In the genomic region with DNA sequence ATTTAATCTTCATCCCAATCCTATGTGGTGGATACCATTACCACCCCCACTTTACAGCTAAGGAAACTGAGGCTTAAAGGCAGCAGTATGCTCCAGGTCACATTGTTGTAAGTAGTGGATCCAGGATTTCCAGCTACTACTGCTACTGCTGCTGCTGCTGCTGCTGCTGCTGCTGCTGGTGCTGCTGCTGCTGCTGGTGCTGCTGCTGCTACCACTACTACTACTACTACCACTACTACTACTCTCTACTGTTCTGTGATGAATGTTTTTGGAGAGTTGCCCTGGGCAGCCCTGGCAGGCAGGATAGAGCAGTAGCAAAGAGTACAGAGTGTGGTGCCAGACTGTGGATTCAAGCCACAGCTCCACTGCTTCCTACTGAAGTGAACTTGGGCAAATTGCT, we compare ENCODE assay signal across 1 cellular context.
TF ChIP-seq lines count a peak whose summit lies in the region.

No MANE protein-coding gene starts in this region.

TF ChIP-seq in HepG2, 621 proteins besides CTCF, POLR2A, EP300 and RAD21 (continued from another document and continues in another):
- TF ChIP-seq MTA1 (CRISPR knock-in tag; IDR thresholded peaks at IDR 0.05; ENCODE audit: borderline replicate concordance) (no peak), DPF2 (CRISPR knock-in tag; IDR thresholded peaks at IDR 0.05; ENCODE audit: borderline replicate concordance, low read depth) (no peak), PCBP2 (optimal IDR thresholded peaks at IDR 0.05; ENCODE audit: low read depth, low read length, poor library complexity, severe bottlenecking) (no peak), ZNF10 (CRISPR knock-in tag; IDR thresholded peaks at IDR 0.05; ENCODE audit: borderline replicate concordance, low read depth) (0 out of 2 replicates have a peak, but pooled peaks have one; percentile 72), ZNF337 (CRISPR knock-in tag; IDR thresholded peaks at IDR 0.05; ENCODE audit: borderline replicate concordance, low read depth) (0 out of 2 replicates have a peak, but pooled peaks have one; percentile 37), GZF1 (CRISPR knock-in tag; IDR thresholded peaks at IDR 0.05) (no peak), SMARCC2 (IDR thresholded peaks at IDR 0.05) (no peak), KAT7 (CRISPR knock-in tag; IDR thresholded peaks at IDR 0.05; ENCODE audit: borderline replicate concordance) (no peak), DMAP1 (CRISPR knock-in tag; IDR thresholded peaks at IDR 0.05) (no peak), ZNF430 (CRISPR knock-in tag; IDR thresholded peaks at IDR 0.05) (no peak), ATM (IDR thresholded peaks at IDR 0.05; ENCODE audit: borderline replicate concordance) (no peak), ZNF792 (CRISPR knock-in tag; IDR thresholded peaks at IDR 0.05) (no peak), ERF (CRISPR knock-in tag; IDR thresholded peaks at IDR 0.05) (no peak), ZSCAN29 (CRISPR knock-in tag; conservative IDR thresholded peaks at IDR 0.05) (no peak), ETV6 (CRISPR knock-in tag; conservative IDR thresholded peaks at IDR 0.05) (no peak), ZSCAN25 (CRISPR knock-in tag; IDR thresholded peaks at IDR 0.05) (no peak), ZNF629 (CRISPR knock-in tag; conservative IDR thresholded peaks at IDR 0.05) (peak; percentile 70), ZNF274 (CRISPR knock-in tag; IDR thresholded peaks at IDR 0.05) (0 out of 2 replicates have a peak, but pooled peaks have one; percentile 54), ZSCAN9 (CRISPR knock-in tag; IDR thresholded peaks at IDR 0.05; ENCODE audit: borderline replicate concordance) (no peak), HMGA1 (CRISPR knock-in tag; conservative IDR thresholded peaks at IDR 0.05) (no peak), ZBTB38 (CRISPR knock-in tag; IDR thresholded peaks at IDR 0.05) (peak; percentile 53; the same call in 1 of the 2 replicates), ZNF703 (CRISPR knock-in tag; IDR thresholded peaks at IDR 0.05; ENCODE audit: borderline replicate concordance) (no peak), HDAC2 (CRISPR knock-in tag; IDR thresholded peaks at IDR 0.05) (no peak), JDP2 (CRISPR knock-in tag; IDR thresholded peaks at IDR 0.05; ENCODE audit: borderline replicate concordance) (no peak), GFI1 (CRISPR knock-in tag; IDR thresholded peaks at IDR 0.05; ENCODE audit: borderline replicate concordance) (no peak), MTF1 (CRISPR knock-in tag; IDR thresholded peaks at IDR 0.05) (no peak), MEF2D (CRISPR knock-in tag; IDR thresholded peaks at IDR 0.05) (peak; percentile 43; the same call in 1 of the 2 replicates), JARID2 (CRISPR knock-in tag; IDR thresholded peaks at IDR 0.05; ENCODE audit: insufficient replicate concordance) (no peak), BHLHE40 (IDR thresholded peaks at IDR 0.05; ENCODE audit: low read length) (no peak), EHMT2 (IDR thresholded peaks at IDR 0.05; ENCODE audit: borderline replicate concordance, low read depth, low read length) (no peak), ZNF607 (CRISPR knock-in tag; IDR thresholded peaks at IDR 0.05; ENCODE audit: borderline replicate concordance) (0 out of 2 replicates have a peak, but pooled peaks have one; percentile 44), ZNF567 (CRISPR knock-in tag; IDR thresholded peaks at IDR 0.05; ENCODE audit: borderline replicate concordance) (no peak), RELA (CRISPR knock-in tag; IDR thresholded peaks at IDR 0.05) (no peak)
- TF ChIP-seq, protein P1, sequence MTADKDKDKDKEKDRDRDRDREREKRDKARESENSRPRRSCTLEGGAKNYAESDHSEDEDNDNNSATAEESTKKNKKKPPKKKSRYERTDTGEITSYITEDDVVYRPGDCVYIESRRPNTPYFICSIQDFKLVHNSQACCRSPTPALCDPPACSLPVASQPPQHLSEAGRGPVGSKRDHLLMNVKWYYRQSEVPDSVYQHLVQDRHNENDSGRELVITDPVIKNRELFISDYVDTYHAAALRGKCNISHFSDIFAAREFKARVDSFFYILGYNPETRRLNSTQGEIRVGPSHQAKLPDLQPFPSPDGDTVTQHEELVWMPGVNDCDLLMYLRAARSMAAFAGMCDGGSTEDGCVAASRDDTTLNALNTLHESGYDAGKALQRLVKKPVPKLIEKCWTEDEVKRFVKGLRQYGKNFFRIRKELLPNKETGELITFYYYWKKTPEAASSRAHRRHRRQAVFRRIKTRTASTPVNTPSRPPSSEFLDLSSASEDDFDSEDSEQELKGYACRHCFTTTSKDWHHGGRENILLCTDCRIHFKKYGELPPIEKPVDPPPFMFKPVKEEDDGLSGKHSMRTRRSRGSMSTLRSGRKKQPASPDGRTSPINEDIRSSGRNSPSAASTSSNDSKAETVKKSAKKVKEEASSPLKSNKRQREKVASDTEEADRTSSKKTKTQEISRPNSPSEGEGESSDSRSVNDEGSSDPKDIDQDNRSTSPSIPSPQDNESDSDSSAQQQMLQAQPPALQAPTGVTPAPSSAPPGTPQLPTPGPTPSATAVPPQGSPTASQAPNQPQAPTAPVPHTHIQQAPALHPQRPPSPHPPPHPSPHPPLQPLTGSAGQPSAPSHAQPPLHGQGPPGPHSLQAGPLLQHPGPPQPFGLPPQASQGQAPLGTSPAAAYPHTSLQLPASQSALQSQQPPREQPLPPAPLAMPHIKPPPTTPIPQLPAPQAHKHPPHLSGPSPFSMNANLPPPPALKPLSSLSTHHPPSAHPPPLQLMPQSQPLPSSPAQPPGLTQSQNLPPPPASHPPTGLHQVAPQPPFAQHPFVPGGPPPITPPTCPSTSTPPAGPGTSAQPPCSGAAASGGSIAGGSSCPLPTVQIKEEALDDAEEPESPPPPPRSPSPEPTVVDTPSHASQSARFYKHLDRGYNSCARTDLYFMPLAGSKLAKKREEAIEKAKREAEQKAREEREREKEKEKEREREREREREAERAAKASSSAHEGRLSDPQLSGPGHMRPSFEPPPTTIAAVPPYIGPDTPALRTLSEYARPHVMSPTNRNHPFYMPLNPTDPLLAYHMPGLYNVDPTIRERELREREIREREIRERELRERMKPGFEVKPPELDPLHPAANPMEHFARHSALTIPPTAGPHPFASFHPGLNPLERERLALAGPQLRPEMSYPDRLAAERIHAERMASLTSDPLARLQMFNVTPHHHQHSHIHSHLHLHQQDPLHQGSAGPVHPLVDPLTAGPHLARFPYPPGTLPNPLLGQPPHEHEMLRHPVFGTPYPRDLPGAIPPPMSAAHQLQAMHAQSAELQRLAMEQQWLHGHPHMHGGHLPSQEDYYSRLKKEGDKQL (CRISPR knock-in tag; IDR thresholded peaks at IDR 0.05; ENCODE audit: low read depth): no peak
- TF ChIP-seq, protein P2, sequence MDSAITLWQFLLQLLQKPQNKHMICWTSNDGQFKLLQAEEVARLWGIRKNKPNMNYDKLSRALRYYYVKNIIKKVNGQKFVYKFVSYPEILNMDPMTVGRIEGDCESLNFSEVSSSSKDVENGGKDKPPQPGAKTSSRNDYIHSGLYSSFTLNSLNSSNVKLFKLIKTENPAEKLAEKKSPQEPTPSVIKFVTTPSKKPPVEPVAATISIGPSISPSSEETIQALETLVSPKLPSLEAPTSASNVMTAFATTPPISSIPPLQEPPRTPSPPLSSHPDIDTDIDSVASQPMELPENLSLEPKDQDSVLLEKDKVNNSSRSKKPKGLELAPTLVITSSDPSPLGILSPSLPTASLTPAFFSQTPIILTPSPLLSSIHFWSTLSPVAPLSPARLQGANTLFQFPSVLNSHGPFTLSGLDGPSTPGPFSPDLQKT (CRISPR knock-in tag; IDR thresholded peaks at IDR 0.05; ENCODE audit: borderline replicate concordance): no peak
- TF ChIP-seq, protein P3, sequence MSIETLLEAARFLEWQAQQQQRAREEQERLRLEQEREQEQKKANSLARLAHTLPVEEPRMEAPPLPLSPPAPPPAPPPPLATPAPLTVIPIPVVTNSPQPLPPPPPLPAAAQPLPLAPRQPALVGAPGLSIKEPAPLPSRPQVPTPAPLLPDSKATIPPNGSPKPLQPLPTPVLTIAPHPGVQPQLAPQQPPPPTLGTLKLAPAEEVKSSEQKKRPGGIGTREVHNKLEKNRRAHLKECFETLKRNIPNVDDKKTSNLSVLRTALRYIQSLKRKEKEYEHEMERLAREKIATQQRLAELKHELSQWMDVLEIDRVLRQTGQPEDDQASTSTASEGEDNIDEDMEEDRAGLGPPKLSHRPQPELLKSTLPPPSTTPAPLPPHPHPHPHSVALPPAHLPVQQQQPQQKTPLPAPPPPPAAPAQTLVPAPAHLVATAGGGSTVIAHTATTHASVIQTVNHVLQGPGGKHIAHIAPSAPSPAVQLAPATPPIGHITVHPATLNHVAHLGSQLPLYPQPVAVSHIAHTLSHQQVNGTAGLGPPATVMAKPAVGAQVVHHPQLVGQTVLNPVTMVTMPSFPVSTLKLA (IDR thresholded peaks at IDR 0.05): no peak
- TF ChIP-seq, protein P4, sequence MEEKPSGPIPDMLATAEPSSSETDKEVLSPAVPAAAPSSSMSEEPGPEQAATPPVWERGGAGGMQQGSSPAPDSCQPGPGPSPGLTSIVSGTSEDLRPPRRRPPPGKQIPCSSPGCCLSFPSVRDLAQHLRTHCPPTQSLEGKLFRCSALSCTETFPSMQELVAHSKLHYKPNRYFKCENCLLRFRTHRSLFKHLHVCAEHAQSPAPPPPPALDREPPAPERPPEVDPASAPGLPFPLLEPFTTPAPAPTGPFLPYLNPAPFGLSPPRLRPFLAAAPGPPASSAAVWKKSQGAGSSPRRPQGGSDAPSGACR (CRISPR knock-in tag; IDR thresholded peaks at IDR 0.05): no peak
- TF ChIP-seq, protein P5, sequence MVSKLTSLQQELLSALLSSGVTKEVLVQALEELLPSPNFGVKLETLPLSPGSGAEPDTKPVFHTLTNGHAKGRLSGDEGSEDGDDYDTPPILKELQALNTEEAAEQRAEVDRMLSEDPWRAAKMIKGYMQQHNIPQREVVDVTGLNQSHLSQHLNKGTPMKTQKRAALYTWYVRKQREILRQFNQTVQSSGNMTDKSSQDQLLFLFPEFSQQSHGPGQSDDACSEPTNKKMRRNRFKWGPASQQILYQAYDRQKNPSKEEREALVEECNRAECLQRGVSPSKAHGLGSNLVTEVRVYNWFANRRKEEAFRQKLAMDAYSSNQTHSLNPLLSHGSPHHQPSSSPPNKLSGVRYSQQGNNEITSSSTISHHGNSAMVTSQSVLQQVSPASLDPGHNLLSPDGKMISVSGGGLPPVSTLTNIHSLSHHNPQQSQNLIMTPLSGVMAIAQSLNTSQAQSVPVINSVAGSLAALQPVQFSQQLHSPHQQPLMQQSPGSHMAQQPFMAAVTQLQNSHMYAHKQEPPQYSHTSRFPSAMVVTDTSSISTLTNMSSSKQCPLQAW (CRISPR knock-in tag; IDR thresholded peaks at IDR 0.05): 0 out of 2 replicates have a peak, but pooled peaks have one; percentile 21
- TF ChIP-seq, protein P6, sequence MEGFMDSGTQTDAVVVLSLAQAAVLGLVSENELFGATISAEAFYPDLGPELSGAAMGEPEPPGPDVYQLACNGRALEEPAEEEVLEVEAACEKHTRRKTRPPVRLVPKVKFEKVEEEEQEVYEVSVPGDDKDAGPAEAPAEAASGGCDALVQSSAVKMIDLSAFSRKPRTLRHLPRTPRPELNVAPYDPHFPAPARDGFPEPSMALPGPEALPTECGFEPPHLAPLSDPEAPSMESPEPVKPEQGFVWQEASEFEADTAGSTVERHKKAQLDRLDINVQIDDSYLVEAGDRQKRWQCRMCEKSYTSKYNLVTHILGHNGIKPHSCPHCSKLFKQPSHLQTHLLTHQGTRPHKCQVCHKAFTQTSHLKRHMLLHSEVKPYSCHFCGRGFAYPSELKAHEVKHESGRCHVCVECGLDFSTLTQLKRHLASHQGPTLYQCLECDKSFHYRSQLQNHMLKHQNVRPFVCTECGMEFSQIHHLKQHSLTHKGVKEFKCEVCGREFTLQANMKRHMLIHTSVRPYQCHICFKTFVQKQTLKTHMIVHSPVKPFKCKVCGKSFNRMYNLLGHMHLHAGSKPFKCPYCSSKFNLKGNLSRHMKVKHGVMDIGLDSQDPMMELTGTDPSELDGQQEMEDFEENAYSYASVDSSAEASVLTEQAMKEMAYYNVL (CRISPR knock-in tag; IDR thresholded peaks at IDR 0.05; ENCODE audit: borderline replicate concordance): no peak
- TF ChIP-seq, protein P7, sequence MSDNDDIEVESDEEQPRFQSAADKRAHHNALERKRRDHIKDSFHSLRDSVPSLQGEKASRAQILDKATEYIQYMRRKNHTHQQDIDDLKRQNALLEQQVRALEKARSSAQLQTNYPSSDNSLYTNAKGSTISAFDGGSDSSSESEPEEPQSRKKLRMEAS (IDR thresholded peaks at IDR 0.05): no peak
- TF ChIP-seq, protein P8, sequence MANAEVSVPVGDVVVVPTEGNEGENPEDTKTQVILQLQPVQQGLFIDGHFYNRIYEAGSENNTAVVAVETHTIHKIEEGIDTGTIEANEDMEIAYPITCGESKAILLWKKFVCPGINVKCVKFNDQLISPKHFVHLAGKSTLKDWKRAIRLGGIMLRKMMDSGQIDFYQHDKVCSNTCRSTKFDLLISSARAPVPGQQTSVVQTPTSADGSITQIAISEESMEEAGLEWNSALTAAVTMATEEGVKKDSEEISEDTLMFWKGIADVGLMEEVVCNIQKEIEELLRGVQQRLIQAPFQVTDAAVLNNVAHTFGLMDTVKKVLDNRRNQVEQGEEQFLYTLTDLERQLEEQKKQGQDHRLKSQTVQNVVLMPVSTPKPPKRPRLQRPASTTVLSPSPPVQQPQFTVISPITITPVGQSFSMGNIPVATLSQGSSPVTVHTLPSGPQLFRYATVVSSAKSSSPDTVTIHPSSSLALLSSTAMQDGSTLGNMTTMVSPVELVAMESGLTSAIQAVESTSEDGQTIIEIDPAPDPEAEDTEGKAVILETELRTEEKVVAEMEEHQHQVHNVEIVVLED (CRISPR knock-in tag; IDR thresholded peaks at IDR 0.05; ENCODE audit: borderline replicate concordance): 0 out of 2 replicates have a peak, but pooled peaks have one; percentile 12
- TF ChIP-seq, protein P9, sequence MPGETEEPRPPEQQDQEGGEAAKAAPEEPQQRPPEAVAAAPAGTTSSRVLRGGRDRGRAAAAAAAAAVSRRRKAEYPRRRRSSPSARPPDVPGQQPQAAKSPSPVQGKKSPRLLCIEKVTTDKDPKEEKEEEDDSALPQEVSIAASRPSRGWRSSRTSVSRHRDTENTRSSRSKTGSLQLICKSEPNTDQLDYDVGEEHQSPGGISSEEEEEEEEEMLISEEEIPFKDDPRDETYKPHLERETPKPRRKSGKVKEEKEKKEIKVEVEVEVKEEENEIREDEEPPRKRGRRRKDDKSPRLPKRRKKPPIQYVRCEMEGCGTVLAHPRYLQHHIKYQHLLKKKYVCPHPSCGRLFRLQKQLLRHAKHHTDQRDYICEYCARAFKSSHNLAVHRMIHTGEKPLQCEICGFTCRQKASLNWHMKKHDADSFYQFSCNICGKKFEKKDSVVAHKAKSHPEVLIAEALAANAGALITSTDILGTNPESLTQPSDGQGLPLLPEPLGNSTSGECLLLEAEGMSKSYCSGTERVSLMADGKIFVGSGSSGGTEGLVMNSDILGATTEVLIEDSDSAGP (CRISPR knock-in tag; IDR thresholded peaks at IDR 0.05; ENCODE audit: borderline replicate concordance): 0 out of 2 replicates have a peak, but pooled peaks have one; percentile 16
- TF ChIP-seq, protein P10, sequence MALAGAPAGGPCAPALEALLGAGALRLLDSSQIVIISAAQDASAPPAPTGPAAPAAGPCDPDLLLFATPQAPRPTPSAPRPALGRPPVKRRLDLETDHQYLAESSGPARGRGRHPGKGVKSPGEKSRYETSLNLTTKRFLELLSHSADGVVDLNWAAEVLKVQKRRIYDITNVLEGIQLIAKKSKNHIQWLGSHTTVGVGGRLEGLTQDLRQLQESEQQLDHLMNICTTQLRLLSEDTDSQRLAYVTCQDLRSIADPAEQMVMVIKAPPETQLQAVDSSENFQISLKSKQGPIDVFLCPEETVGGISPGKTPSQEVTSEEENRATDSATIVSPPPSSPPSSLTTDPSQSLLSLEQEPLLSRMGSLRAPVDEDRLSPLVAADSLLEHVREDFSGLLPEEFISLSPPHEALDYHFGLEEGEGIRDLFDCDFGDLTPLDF (CRISPR knock-in tag; IDR thresholded peaks at IDR 0.05): no peak
- TF ChIP-seq, protein P11, sequence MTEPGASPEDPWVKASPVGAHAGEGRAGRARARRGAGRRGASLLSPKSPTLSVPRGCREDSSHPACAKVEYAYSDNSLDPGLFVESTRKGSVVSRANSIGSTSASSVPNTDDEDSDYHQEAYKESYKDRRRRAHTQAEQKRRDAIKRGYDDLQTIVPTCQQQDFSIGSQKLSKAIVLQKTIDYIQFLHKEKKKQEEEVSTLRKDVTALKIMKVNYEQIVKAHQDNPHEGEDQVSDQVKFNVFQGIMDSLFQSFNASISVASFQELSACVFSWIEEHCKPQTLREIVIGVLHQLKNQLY (CRISPR knock-in tag; IDR thresholded peaks at IDR 0.05): no peak
